ENCODE assay signal across 19 cellular contexts in the genomic region with DNA sequence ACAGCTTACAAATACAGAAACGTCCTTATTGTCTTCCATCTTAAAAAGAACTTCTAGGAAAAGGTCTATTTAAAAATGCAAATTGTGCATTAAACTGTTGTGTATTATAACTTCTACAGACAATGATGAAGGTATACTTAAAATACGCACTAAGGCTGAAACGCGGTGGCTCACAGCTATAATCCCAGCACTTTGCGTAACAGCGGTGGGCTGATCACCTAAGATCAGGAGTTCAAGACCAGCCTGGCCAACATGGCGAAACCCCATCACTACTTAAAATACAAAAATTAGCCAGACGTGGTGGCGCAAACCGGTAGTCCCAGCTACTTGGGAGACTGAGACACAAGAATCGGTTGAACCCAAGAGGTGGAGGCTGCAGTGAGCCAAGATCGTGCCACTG. TPM values are rescaled to one million over a fixed set of nuclear protein-coding genes. Genes with fewer than 3 reads are reported as not detected.
DNase-seq lines count a peak whose midpoint lies in the region; ATAC-seq, FAIRE-seq and TF ChIP-seq lines count a peak whose summit lies in the region.
"Had no signal": no experiment of that assay in that cellular context is flagged by ENCODE, and none has a peak within 500 bp of the region (broad histone marks: within the 10 kb centered on the region; RNA-seq: fewer than 3 reads in every experiment).

No MANE protein-coding gene starts in this region.

- CTCF ChIA-PET in HepG2 (lab: Yijun Ruan, JAX; ENCODE audit: low intra/inter-chr PET ratio, low total read pairs), result no interaction called here
- CTCF ChIA-PET in K562 (lab: Yijun Ruan, JAX; ENCODE audit: low intra/inter-chr PET ratio), result no interaction called here

- no peak overlapping the region for H3K9ac ChIP-seq in HepG2 (ENCODE audit: insufficient read depth, low read depth, low read length)
- peak overlapping the region; percentile 38 for H3K9ac ChIP-seq in Loucy (ENCODE audit: low read depth, low read length, poor library complexity, severe bottlenecking)
- H3K9ac ChIP-seq in K562 (ENCODE audit: insufficient read depth in 1 of 2, low read depth in 2 of 2, low read length in 2 of 2), result no peak overlapping the region; a peak in 1 of 4 replicates

- no peaks in the 10 kb centered on the region for H3K27me3 Mint-ChIP-seq in stimulated activated naive CD8-positive, alpha-beta T cell treated with anti-CD3 and anti-CD28 coated beads, Interleukin-15, amount 100 ng/mL, for 72 hours
- no peaks in the 10 kb centered on the region for H3K27me3 Mint-ChIP-seq in stimulated activated naive B cell treated with anti-CD40 and anti-IgM and Interleukin-4, amounts not matched to agents 10 μg/mL and 1 μg/mL and 100 μg/mL, for 72 hours
- H3K27me3 Mint-ChIP-seq: activated naive CD8-positive, alpha-beta T cell treated with anti-CD3 and anti-CD28 coated beads, Interleukin-2, amount 10 ng/mL, durations not matched to agents 7 days and 5 days had no signal

- no peaks in the 10 kb centered on the region for H3K9me2 ChIP-seq in Loucy (replicated peaks; ENCODE audit: low read depth, low read length)

- DNase-seq in HepG2 (ENCODE audit: low spot score), result no peak
- DNase-seq in right lobe of liver, result no peak
- no peak for DNase-seq in K562 (ENCODE audit: extremely low read depth in 1 of 4, low spot score in 3 of 4)
- DNase-seq in stimulated activated naive CD8-positive, alpha-beta T cell treated with anti-CD3 and anti-CD28 coated beads, Interleukin-15, amount 100 ng/mL, for 72 hours, result no peak
- DNase-seq in cerebellar cortex (ENCODE audit: low spot score), result no peak
- DNase-seq in stimulated activated naive B cell treated with anti-CD40 and anti-IgM and Interleukin-4, amounts not matched to agents 10 μg/mL and 1 μg/mL and 100 μg/mL, for 72 hours, result no peak
- DNase-seq: activated naive CD8-positive, alpha-beta T cell treated with anti-CD3 and anti-CD28 coated beads, Interleukin-2, amount 10 ng/mL, durations not matched to agents 7 days and 5 days; COR-L47; left cardiac atrium; NCI-H1417; NCI-H524 treated with DMSO at 0.1 percent for 48 hours; stimulated activated CD4-positive, alpha-beta T cell treated with anti-CD3 and anti-CD28 coated beads, Interleukin-1b, Interleukin-23, amount 100 ng/mL, for 48 hours; stimulated activated naive CD4-positive, alpha-beta T cell; SW 1271 had no signal

- peak overlapping the region; percentile 48 to 49 for H3K4me3 Mint-ChIP-seq in stimulated activated naive CD8-positive, alpha-beta T cell treated with anti-CD3 and anti-CD28 coated beads, Interleukin-15, amount 100 ng/mL, for 72 hours
- no peak overlapping the region for H3K4me3 Mint-ChIP-seq in stimulated activated naive B cell treated with anti-CD40 and anti-IgM and Interleukin-4, amounts not matched to agents 10 μg/mL and 1 μg/mL and 100 μg/mL, for 72 hours

- peaks cover 60% of the 10 kb centered on the region for H3K4me1 Mint-ChIP-seq in stimulated activated naive CD8-positive, alpha-beta T cell treated with anti-CD3 and anti-CD28 coated beads, Interleukin-15, amount 100 ng/mL, for 72 hours
- peaks cover 27 to 55% of the 10 kb centered on the region in 2 donors for H3K4me1 Mint-ChIP-seq in stimulated activated naive B cell treated with anti-CD40 and anti-IgM and Interleukin-4, amounts not matched to agents 10 μg/mL and 1 μg/mL and 100 μg/mL, for 72 hours

- peaks cover 77% of the 10 kb centered on the region for H4K20me1 ChIP-seq in HepG2 (ENCODE audit: insufficient read depth, low read length)
- peaks cover 91% of the 10 kb centered on the region for H4K20me1 ChIP-seq in Loucy (ENCODE audit: insufficient read depth, low read length, poor library complexity, severe bottlenecking)
- H4K20me1 ChIP-seq in K562 (replicated peaks; ENCODE audit: control insufficient read depth, insufficient read depth, low read length), result peaks cover 28% of the 10 kb centered on the region; the same call in 1 of the 2 replicates

- peaks cover 5% of the 10 kb centered on the region; the same call in 1 of the 2 replicates for H3F3A ChIP-seq in Loucy (ENCODE audit: low read depth)

- H3K9me1 ChIP-seq in K562 (ENCODE audit: control insufficient read depth, insufficient read depth, low read length), result no peaks in the 10 kb centered on the region

- H3K79me2 ChIP-seq in HepG2 (ENCODE audit: insufficient read depth, low read length), result peaks cover 95% of the 10 kb centered on the region
- peaks cover 93% of the 10 kb centered on the region for H3K79me2 ChIP-seq in Loucy (ENCODE audit: insufficient read depth, low read length)
- peaks cover 99% of the 10 kb centered on the region for H3K79me2 ChIP-seq in K562 (ENCODE audit: control insufficient read depth, insufficient read depth, low read length)

- no TSS peak for BruUV-seq in HepG2 (replicated peaks; lab: Mats Ljungman, UMichigan)
- no TSS peak for BruUV-seq in K562 (replicated peaks; lab: Mats Ljungman, UMichigan)

- WGBS in HepG2 (ENCODE audit: low lambda C conversion rate), result 96% methylated on average over 12 of the region's 12 CpGs
- 92% methylated on average over 12 of the region's 12 CpGs for WGBS in right lobe of liver (ENCODE audit: insufficient coverage, low coverage, low lambda C conversion rate, missing lambda C conversion rate)
- WGBS in K562 (ENCODE audit: insufficient coverage, low coverage, missing lambda C conversion rate), result 79% methylated on average over 10 of the region's 12 CpGs

- TF ChIP-seq EP300 in HepG2 (IDR thresholded peaks at IDR 0.05; ENCODE audit: low read depth in 2 of 2, low read length in 2 of 2), result no peak
- TF ChIP-seq EP300 in HepG2 (CRISPR knock-in tag; IDR thresholded peaks at IDR 0.05; ENCODE audit: borderline replicate concordance), result no peak
- TF ChIP-seq EP300 in K562 (IDR thresholded peaks at IDR 0.05; ENCODE audit: low read length), result no peak

- POLR2A ChIA-PET in HepG2 (lab: Yijun Ruan, JAX), result no interaction called here
- POLR2A ChIA-PET in K562 (lab: Yijun Ruan, JAX), result interaction anchor here (1.6 kb wide), 1 partner anchor 10 kb away, joined by 8 read pairs; no protein-coding TSS in a partner anchor

- peaks cover 13 to 28% of the 10 kb centered on the region in 2 donors for H3K36me3 Mint-ChIP-seq in stimulated activated naive B cell treated with anti-CD40 and anti-IgM and Interleukin-4, amounts not matched to agents 10 μg/mL and 1 μg/mL and 100 μg/mL, for 72 hours

- no peak for TF ChIP-seq RAD21 in HepG2 (CRISPR knock-in tag; IDR thresholded peaks at IDR 0.05)
- no peak for TF ChIP-seq RAD21 in K562 (CRISPR knock-in tag; conservative IDR thresholded peaks at IDR 0.05 in 1 of 2, IDR thresholded peaks at IDR 0.05 in 1 of 2)

- TF ChIP-seq POLR2A in HepG2 (IDR thresholded peaks at IDR 0.05; ENCODE audit: insufficient read depth in 1 of 2, low read depth in 2 of 2, low read length in 2 of 2) (no peak), right lobe of liver (IDR thresholded peaks at IDR 0.05) (no peak), K562 (conservative IDR thresholded peaks at IDR 0.05) (no peak)

- FAIRE-seq in HepG2 (lab: Jason Lieb, UNC), result no peak
- no peak for FAIRE-seq in K562 (lab: Jason Lieb, UNC)

- H3K27ac Mint-ChIP-seq in stimulated activated naive CD8-positive, alpha-beta T cell treated with anti-CD3 and anti-CD28 coated beads, Interleukin-15, amount 100 ng/mL, for 72 hours, result no peak overlapping the region
- no peak overlapping the region for H3K27ac Mint-ChIP-seq in stimulated activated naive B cell treated with anti-CD40 and anti-IgM and Interleukin-4, amounts not matched to agents 10 μg/mL and 1 μg/mL and 100 μg/mL, for 72 hours
- H3K27ac Mint-ChIP-seq: activated naive CD8-positive, alpha-beta T cell treated with anti-CD3 and anti-CD28 coated beads, Interleukin-2, amount 10 ng/mL, durations not matched to agents 7 days and 5 days had no signal

- no peaks in the 10 kb centered on the region for H3K9me3 Mint-ChIP-seq in stimulated activated naive CD8-positive, alpha-beta T cell treated with anti-CD3 and anti-CD28 coated beads, Interleukin-15, amount 100 ng/mL, for 72 hours
- H3K9me3 Mint-ChIP-seq in stimulated activated naive B cell treated with anti-CD40 and anti-IgM and Interleukin-4, amounts not matched to agents 10 μg/mL and 1 μg/mL and 100 μg/mL, for 72 hours, result no peaks in the 10 kb centered on the region
- H3K9me3 Mint-ChIP-seq: activated naive CD8-positive, alpha-beta T cell treated with anti-CD3 and anti-CD28 coated beads, Interleukin-2, amount 10 ng/mL, durations not matched to agents 7 days and 5 days had no signal

- in situ Hi-C loops in HepG2 (cut with HindIII; ENCODE audit: extremely low pct_ligation_motif_present, low pct_unique_long_range_greater_than_20kb) (no loop called here), K562 (cut with MboI) (no loop called here)

- H3K4me3 ChIP-seq in HepG2 (replicated peaks in 1 of 3; ENCODE audit: insufficient read depth in 1 of 3, low read depth in 2 of 3, low read length in 3 of 3) (no peak overlapping the region), right lobe of liver (no peak overlapping the region), Loucy (ENCODE audit: low read length, poor library complexity, severe bottlenecking) (peak overlapping the region; percentile 65), K562 (no peak overlapping the region)
- H3K4me3 ChIP-seq: coronary artery, tibial nerve had no signal

- no peaks in the 10 kb centered on the region for H3K9me3 ChIP-seq in HepG2 (ENCODE audit: low read length)
- no peaks in the 10 kb centered on the region for H3K9me3 ChIP-seq in right lobe of liver
- no peaks in the 10 kb centered on the region for H3K9me3 ChIP-seq in Loucy (ENCODE audit: insufficient read depth, low read depth, low read length)
- H3K9me3 ChIP-seq in K562 (replicated peaks; ENCODE audit: control insufficient read depth, insufficient read depth, low read depth, low read length), result no peaks in the 10 kb centered on the region
- H3K9me3 ChIP-seq: tibial nerve had no signal

- H3K36me3 ChIP-seq in HepG2 (replicated peaks in 1 of 2; ENCODE audit: control insufficient read depth in 1 of 2, insufficient read depth in 2 of 2, low read length in 2 of 2), result peaks cover 0 to 12% of the 10 kb centered on the region in 2 experiments; a peak in 3 of 5 replicates
- no peaks in the 10 kb centered on the region for H3K36me3 ChIP-seq in right lobe of liver
- H3K36me3 ChIP-seq in Loucy (ENCODE audit: insufficient read depth, low read length), result no peaks in the 10 kb centered on the region
- H3K36me3 ChIP-seq in K562 (ENCODE audit: control insufficient read depth, insufficient read depth, low read length), result peaks cover 13% of the 10 kb centered on the region; the same call in 2 of the 3 replicates
- H3K36me3 ChIP-seq: tibial nerve had no signal

- TF ChIP-seq CTCF in HepG2 (CRISPR knock-in tag; IDR thresholded peaks at IDR 0.05) (no peak), right lobe of liver (IDR thresholded peaks at IDR 0.05) (no peak), Loucy (conservative IDR thresholded peaks at IDR 0.05; ENCODE audit: low read length) (no peak), K562 (IDR thresholded peaks at IDR 0.05 in 2 of 3, conservative IDR thresholded peaks at IDR 0.05 in 1 of 3; ENCODE audit: insufficient read depth in 2 of 3, low read depth in 1 of 3, low read length in 3 of 3) (no peak)

- H3K4me1 ChIP-seq in HepG2 (ENCODE audit: insufficient read depth, low read length) (peaks cover 59% of the 10 kb centered on the region), right lobe of liver (peaks cover 0 to 28% (median 11%) of the 10 kb centered on the region in 4 donors), Loucy (ENCODE audit: insufficient read depth, low read length, poor library complexity, severe bottlenecking) (peaks cover 79% of the 10 kb centered on the region), K562 (replicated peaks in 1 of 2; ENCODE audit: control insufficient read depth in 2 of 2, insufficient read depth in 2 of 2, low read length in 2 of 2) (peaks cover 0 to 13% of the 10 kb centered on the region in 2 experiments; a peak in 3 of 5 replicates)

- H3K4me2 ChIP-seq in HepG2 (ENCODE audit: low read depth, low read length) (peak overlapping the region; percentile 15; the same call in 1 of the 2 replicates), Loucy (ENCODE audit: low read depth, low read length, poor library complexity, severe bottlenecking) (peak overlapping the region; percentile 97), K562 (ENCODE audit: insufficient read depth, low read length) (0 out of 2 replicates have a peak overlapping the region, but pooled peaks have one; percentile 17)

- H3K27me3 ChIP-seq in HepG2 (ENCODE audit: control insufficient read depth in 1 of 2, insufficient read depth in 2 of 2, low read length in 2 of 2) (no peaks in the 10 kb centered on the region; a peak in 1 of 5 replicates), right lobe of liver (no peaks in the 10 kb centered on the region), Loucy (ENCODE audit: insufficient read depth, low read length, poor library complexity, severe bottlenecking) (no peaks in the 10 kb centered on the region), K562 (ENCODE audit: control insufficient read depth in 2 of 2, insufficient read depth in 2 of 2, low read length in 2 of 2) (no peaks in the 10 kb centered on the region)
- H3K27me3 ChIP-seq: tibial nerve had no signal

- ATAC-seq in HepG2 (no peak), right lobe of liver (no peak), K562 (no peak), GM21619 (IDR thresholded peaks at IDR 0.05; ENCODE audit: unreplicated experiment) (no peak)
- no peak for ATAC-seq in stimulated activated naive CD8-positive, alpha-beta T cell treated with anti-CD3 and anti-CD28 coated beads, Interleukin-15, amount 100 ng/mL, for 72 hours
- ATAC-seq in stimulated activated naive B cell treated with anti-CD40 and anti-IgM and Interleukin-4, amounts not matched to agents 10 μg/mL and 1 μg/mL and 100 μg/mL, for 72 hours (replicated peaks), result no peak
- ATAC-seq: HCT116, left cardiac atrium had no signal

- H2AFZ ChIP-seq in HepG2 (ENCODE audit: low read length), result no peak overlapping the region
- no peak overlapping the region for H2AFZ ChIP-seq in Loucy (ENCODE audit: low read length)
- H2AFZ ChIP-seq in K562 (ENCODE audit: low read depth, low read length), result no peak overlapping the region

- H3K27ac ChIP-seq in HepG2 (ENCODE audit: extremely low read length, insufficient read depth, low read length) (no peak overlapping the region), right lobe of liver (no peak overlapping the region), K562 (ENCODE audit: extremely low read depth, low read depth, low read length) (no peak overlapping the region)
- H3K27ac ChIP-seq: coronary artery, tibial nerve had no signal

- intact Hi-C loops in HepG2 (cut with micrococcal nuclease; ENCODE audit: unreplicated experiment), result loop anchor here (5.0 to 10.0 kb wide), 2 partner anchors 58 to 585 kb away; no protein-coding TSS in a partner anchor
- intact Hi-C loops in right lobe of liver (cut with DNase I), result no loop called here
- intact Hi-C loops in K562 (cut with micrococcal nuclease), result no loop called here

RNA-seq across cellular contexts. Expression of a gene that starts 4.9 kb away (rescaled TPM):
- 62.3 and 97.3 TPM in 2 replicates for total RNA-seq in HepG2 (2016; rRNA removed; fragmentation: Illumina TruSeq; extraction: Trizol)
- 35.1 and 39.9 TPM in 2 replicates for total RNA-seq in HepG2 (2016; cell fraction: cytosol; rRNA removed; fragmentation: Illumina TruSeq; extraction: Trizol; ENCODE audit: low read depth)
- total RNA-seq in HepG2 (2016; cell fraction: insoluble cytoplasmic fraction; rRNA removed; fragmentation: Illumina TruSeq; extraction: Trizol), result 64.0 and 93.3 TPM in 2 replicates
- 46.5 and 50.3 TPM in 2 replicates for total RNA-seq in HepG2 (2016; cell fraction: membrane; rRNA removed; fragmentation: Illumina TruSeq; extraction: Trizol)
- total RNA-seq in HepG2 (2016; cell fraction: nucleus; rRNA removed; fragmentation: Illumina TruSeq; extraction: Trizol), result 67.7 and 80.9 TPM in 2 replicates
- 27.3 and 33.2 TPM in 2 replicates for polyA plus RNA-seq in HepG2 (2011; rRNA removed)
- 12.3 and 22.5 TPM in 2 replicates for polyA plus RNA-seq in HepG2 (2011; cell fraction: cytosol; rRNA removed)
- 15.4 and 17.4 TPM in 2 replicates for polyA plus RNA-seq in HepG2 (2011; cell fraction: nucleus; rRNA removed)
- 61.7 and 67.8 TPM in 2 replicates for polyA plus RNA-seq in HepG2 (2012)
- polyA plus RNA-seq in HepG2 (2016; cell fraction: cytosol; fragmentation: Illumina TruSeq; extraction: Trizol; ENCODE audit: low read depth), result 14.7 and 15.9 TPM in 2 replicates
- polyA plus RNA-seq in HepG2 (2016; cell fraction: insoluble cytoplasmic fraction; fragmentation: Illumina TruSeq; extraction: Trizol; ENCODE audit: low read depth), result 98.0 and 99.0 TPM in 2 replicates
- 35.4 and 37.2 TPM in 2 replicates for polyA plus RNA-seq in HepG2 (2016; cell fraction: membrane; fragmentation: Illumina TruSeq; extraction: Trizol; ENCODE audit: low read depth)
- 70.5 and 77.2 TPM in 2 replicates for polyA plus RNA-seq in HepG2 (2016; cell fraction: nucleus; fragmentation: Illumina TruSeq; extraction: Trizol; ENCODE audit: insufficient read depth, low read depth)
- polyA minus RNA-seq in HepG2 (2011; rRNA and poly(A)+ RNA removed; ENCODE audit: low replicate concordance), result 24.4 and 24.7 TPM in 2 replicates
- 32.1 and 40.2 TPM in 2 replicates for polyA minus RNA-seq in HepG2 (2011; cell fraction: cytosol; rRNA and poly(A)+ RNA removed)
- 133 and 141 TPM in 2 replicates for polyA minus RNA-seq in HepG2 (2011; cell fraction: nucleus; rRNA and poly(A)+ RNA removed)
- 10 to 100 TPM; 30.3 to 46.2 (median 40.3) TPM for total RNA-seq in right lobe of liver
- 27.8 and 89.4 TPM in 2 replicates for total RNA-seq in K562 (2011; cell fraction: chromatin; rRNA removed; ENCODE audit: low replicate concordance)
- total RNA-seq in K562 (2011; cell fraction: nucleolus; rRNA removed), result 10.8 and 12.6 TPM in 2 replicates
- 27.4 and 61.0 TPM in 2 replicates for total RNA-seq in K562 (2011; cell fraction: nucleoplasm; rRNA removed)
- total RNA-seq in K562 (2014; rRNA removed), result 31.5 and 33.2 TPM in 2 replicates
- total RNA-seq in K562 (2014; rRNA removed; fragmentation: Illumina TruSeq; extraction: Trizol), result 71.9 and 76.9 TPM in 2 replicates
- 59.8 and 62.8 TPM in 2 replicates for total RNA-seq in K562 (2015; rRNA removed; fragmentation: Illumina TruSeq; extraction: Trizol)
- 54.4 and 56.4 TPM in 2 replicates for total RNA-seq in K562 (2021)
- polyA plus RNA-seq in K562 (2011; rRNA removed), result 21.2 and 50.4 TPM in 2 replicates
- polyA plus RNA-seq in K562 (2011; cell fraction: cytosol; rRNA removed), result 13.3 and 16.9 TPM in 2 replicates
- polyA plus RNA-seq in K562 (2011; cell fraction: nucleus; rRNA removed), result 11.4 and 14.5 TPM in 2 replicates
- polyA plus RNA-seq in K562 (2012), result 36.9 and 56.6 TPM in 2 replicates
- 59.0 and 69.4 TPM in 2 replicates for polyA plus RNA-seq in K562 (2014; fragmentation: Illumina TruSeq; extraction: Trizol)
- 10 to 100 TPM; 31.5 to 33.3 TPM for polyA plus RNA-seq in K562 (2014; fragmentation: Nextera tagmentation; extraction: Ambion mirVana)
- polyA plus RNA-seq in K562 (2014; rRNA removed), result 36.1 and 56.4 TPM in 2 replicates
- 52.9 and 85.9 TPM in 2 replicates for polyA minus RNA-seq in K562 (2011; rRNA and poly(A)+ RNA removed)
- polyA minus RNA-seq in K562 (2011; cell fraction: cytosol; rRNA and poly(A)+ RNA removed), result 22.7 and 33.4 TPM in 2 replicates
- polyA minus RNA-seq in K562 (2011; cell fraction: nucleus; rRNA and poly(A)+ RNA removed), result 19.4 and 31.0 TPM in 2 replicates

Comparison
In these comparisons a context has a peak if more than half of its experiments do, and no peak if none do; other contexts are left out.
1. H3K4me2 ChIP-seq: peak in every context shown above with its lines; median percentile 97 in Loucy; 17 in K562; 15 in HepG2.
2. H3K4me3 Mint-ChIP-seq: peak in stimulated activated naive CD8-positive, alpha-beta T cell treated with anti-CD3 and anti-CD28 coated beads, Interleukin-15, amount 100 ng/mL, for 72 hours (2 of 2); none in stimulated activated naive B cell treated with anti-CD40 and anti-IgM and Interleukin-4, amounts not matched to agents 10 μg/mL and 1 μg/mL and 100 μg/mL, for 72 hours (0 of 2).